10 cellular contexts compared by ENCODE assay signal in genomic region chr2:68110102-68110501, GRCh38. TPM values are rescaled to one million over a fixed set of nuclear protein-coding genes. Genes with fewer than 3 reads are reported as not detected.
DNase-seq lines count a peak whose midpoint lies in the region; ATAC-seq, FAIRE-seq and TF ChIP-seq lines count a peak whose summit lies in the region.
"Had no signal": no experiment of that assay in that cellular context is flagged by ENCODE, and none has a peak within 500 bp of the region (broad histone marks: within the 10 kb centered on the region; RNA-seq: fewer than 3 reads in every experiment).

No MANE protein-coding gene starts in this region.

- peaks cover 6% of the 10 kb centered on the region for H3K36me3 Mint-ChIP-seq in T-helper 2 cell treated with Interferon-gamma antibody and Interleukin-4, amounts not matched to agents 5 μg/mL and 100 μg/mL, for 36 hours (ENCODE audit: low read depth)

- no peak overlapping the region for H3K4me2 ChIP-seq in A549

- POLR2A ChIA-PET in A549 (lab: Yijun Ruan, JAX) = no interaction called here

- FAIRE-seq in A549 (lab: Jason Lieb, UNC) = no peak

- no peak for TF ChIP-seq CTCF in A549 (IDR thresholded peaks at IDR 0.05)

- peaks cover 16% of the 10 kb centered on the region for H3K9me3 Mint-ChIP-seq in T-helper 2 cell treated with Interferon-gamma antibody and Interleukin-4, amounts not matched to agents 5 μg/mL and 100 μg/mL, for 36 hours

- peak in 1 of 2 experiments; percentile 69; a peak in 3 of 6 replicates for ATAC-seq in A549
- ATAC-seq in GM18873 (IDR thresholded peaks at IDR 0.05; ENCODE audit: low FRiP score, unreplicated experiment) = peak; percentile 72
- peak; percentile 92 for ATAC-seq in HG02885 (IDR thresholded peaks at IDR 0.05; ENCODE audit: poor library complexity, unreplicated experiment)

- TF ChIP-seq RAD21 in A549 (conservative IDR thresholded peaks at IDR 0.05 in 1 of 2, IDR thresholded peaks at IDR 0.05 in 1 of 2) = peak in 1 of 2 experiments; percentile 12; a peak in 1 of 5 replicates

- no peak overlapping the region for H3K4me3 Mint-ChIP-seq in T-helper 2 cell treated with Interferon-gamma antibody and Interleukin-4, amounts not matched to agents 5 μg/mL and 100 μg/mL, for 36 hours
- H3K4me3 Mint-ChIP-seq: activated naive CD4-positive, alpha-beta T cell treated with anti-CD3 and anti-CD28 coated beads, Interleukin-2, amount 10 ng/mL, durations not matched to agents 7 days and 5 days had no signal

- H3K27ac ChIP-seq in A549 = no peak overlapping the region
- H3K27ac ChIP-seq: VCaP had no signal

- H3K27me3 Mint-ChIP-seq in T-helper 2 cell treated with Interferon-gamma antibody and Interleukin-4, amounts not matched to agents 5 μg/mL and 100 μg/mL, for 36 hours (ENCODE audit: low read depth) = no peaks in the 10 kb centered on the region
- H3K27me3 Mint-ChIP-seq: activated naive CD4-positive, alpha-beta T cell treated with anti-CD3 and anti-CD28 coated beads, Interleukin-2, amount 10 ng/mL, durations not matched to agents 7 days and 5 days had no signal

- peak in 1 of 2 experiments; percentile 43 for DNase-seq in A549 (ENCODE audit: low read depth in 1 of 2, low spot score in 1 of 2)
- peak; percentile 18 to 51 for DNase-seq in NCI-H526 (lab: John Stamatoyannopoulos, UW)
- DNase-seq in T-helper 2 cell treated with Interferon-gamma antibody and Interleukin-4, amounts not matched to agents 5 μg/mL and 100 μg/mL, for 36 hours (ENCODE audit: low spot score) = no peak
- no peak for DNase-seq in NCI-H1105 treated with DMSO at 0.1 percent for 48 hours (lab: John Stamatoyannopoulos, UW)
- no peak for DNase-seq in EL
- DNase-seq in NCI-H446 (lab: John Stamatoyannopoulos, UW) = no peak
- DNase-seq: activated naive CD4-positive, alpha-beta T cell treated with anti-CD3 and anti-CD28 coated beads, Interleukin-2, amount 10 ng/mL, durations not matched to agents 7 days and 5 days had no signal

- no peak for TF ChIP-seq EP300 in A549 (IDR thresholded peaks at IDR 0.05)

- CTCF ChIA-PET in A549 (lab: Yijun Ruan, JAX) = interaction anchor here (0.6 to 3.5 kb wide), 4 partner anchors 12 to 140 kb away, joined by 3 to 23 read pairs (median 4); no protein-coding TSS in a partner anchor

- no peak overlapping the region for H3K4me3 ChIP-seq in A549

- no peak overlapping the region for H3K27ac Mint-ChIP-seq in T-helper 2 cell treated with Interferon-gamma antibody and Interleukin-4, amounts not matched to agents 5 μg/mL and 100 μg/mL, for 36 hours
- H3K27ac Mint-ChIP-seq: activated naive CD4-positive, alpha-beta T cell treated with anti-CD3 and anti-CD28 coated beads, Interleukin-2, amount 10 ng/mL, durations not matched to agents 7 days and 5 days had no signal

- H3K9me3 ChIP-seq in A549 = no peaks in the 10 kb centered on the region

- TF ChIP-seq POLR2A in A549 (IDR thresholded peaks at IDR 0.05; ENCODE audit: low read length) = no peak

- H3K4me1 Mint-ChIP-seq in T-helper 2 cell treated with Interferon-gamma antibody and Interleukin-4, amounts not matched to agents 5 μg/mL and 100 μg/mL, for 36 hours (ENCODE audit: low read depth) = no peaks in the 10 kb centered on the region
- H3K4me1 Mint-ChIP-seq: activated naive CD4-positive, alpha-beta T cell treated with anti-CD3 and anti-CD28 coated beads, Interleukin-2, amount 10 ng/mL, durations not matched to agents 7 days and 5 days had no signal

- 0 out of 3 replicates have a peak, but pooled peaks cover 5% of the 10 kb centered on the region for H3K4me1 ChIP-seq in A549

- 16% methylated on average over 3 of the region's 3 CpGs for WGBS in A549 (ENCODE audit: missing lambda C conversion rate)

TF ChIP-seq in A549, 52 proteins besides CTCF, POLR2A, EP300 and RAD21:
- TF ChIP-seq HDAC2 (IDR thresholded peaks at IDR 0.05) (no peak), ZFP36 (IDR thresholded peaks at IDR 0.05; ENCODE audit: borderline replicate concordance, partially characterized antibody) (no peak), USF2 (IDR thresholded peaks at IDR 0.05) (0 out of 2 replicates have a peak, but pooled peaks have one; percentile 9), RARB (CRISPR knock-in tag; IDR thresholded peaks at IDR 0.05) (no peak)

RNA-seq across cellular contexts. Expression of gene C1D, which starts 47.3 kb away (rescaled TPM):
- polyA plus RNA-seq in A549 (2011; rRNA removed) (42.0 and 89.1 TPM in 2 replicates), A549 (2017; fragmentation: RNase III; extraction: RNeasy Plus Mini Kit Qiagen cat#74134 plus additional on column Dnase treatment) (57.5 to 69.8 TPM (median 62.5 TPM) in 3 replicates)
- polyA plus RNA-seq in A549 (2012; cell fraction: cytosol; rRNA removed) = 16.1 and 21.6 TPM in 2 replicates
- 3.2 and 5.3 TPM in 2 replicates for polyA plus RNA-seq in A549 (2012; cell fraction: nucleus; rRNA removed)
- polyA minus RNA-seq in A549 (2011; rRNA and poly(A)+ RNA removed) = 4.1 and 4.2 TPM in 2 replicates

RNA-seq across cellular contexts. Expression of gene PNO1, which starts 47.6 kb away (rescaled TPM):
- 50.1 and 63.2 TPM in 2 replicates for polyA plus RNA-seq in A549 (2011; rRNA removed)
- 31.7 and 32.7 TPM in 2 replicates for polyA plus RNA-seq in A549 (2012; cell fraction: cytosol; rRNA removed)
- 11.6 and 14.9 TPM in 2 replicates for polyA plus RNA-seq in A549 (2012; cell fraction: nucleus; rRNA removed)
- polyA plus RNA-seq in A549 (2017; fragmentation: RNase III; extraction: RNeasy Plus Mini Kit Qiagen cat#74134 plus additional on column Dnase treatment) = 49.0 to 59.8 TPM (median 57.7 TPM) in 3 replicates
- 9.3 and 9.8 TPM in 2 replicates for polyA minus RNA-seq in A549 (2011; rRNA and poly(A)+ RNA removed)

Comparison
In these comparisons a context has a peak if more than half of its experiments do, and no peak if none do; other contexts are left out.
1. DNase-seq: peak in NCI-H526 (2 of 2); none in T-helper 2 cell treated with Interferon-gamma antibody and Interleukin-4, amounts not matched to agents 5 μg/mL and 100 μg/mL, for 36 hours (single experiment), NCI-H1105 treated with DMSO at 0.1 percent for 48 hours (single experiment), EL (single experiment) and NCI-H446 (0 of 2).